ENCODE assay signal across 13 cellular contexts in the genomic region with DNA sequence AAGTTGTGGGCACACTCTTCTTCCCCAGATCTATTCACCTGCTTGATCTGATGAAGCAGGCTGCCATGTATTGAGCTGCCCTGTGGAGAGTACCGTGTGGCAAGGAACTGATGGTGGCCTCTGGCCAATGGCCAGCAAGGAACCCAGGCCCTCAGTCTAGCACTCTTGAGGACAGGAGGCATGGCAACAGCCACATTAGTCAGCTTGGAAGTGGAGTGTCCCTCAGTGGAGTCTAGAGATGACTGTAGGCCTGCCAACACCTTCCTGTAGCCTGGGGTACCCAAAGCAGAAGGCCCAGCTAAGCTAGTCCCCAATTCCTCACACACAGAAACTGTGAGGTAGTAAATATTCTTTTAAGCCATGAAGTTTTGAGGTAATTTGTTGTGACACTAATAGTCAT.
DNase-seq lines count a peak whose midpoint lies in the region; ATAC-seq and TF ChIP-seq lines count a peak whose summit lies in the region.
"Had no signal": no experiment of that assay in that cellular context is flagged by ENCODE, and none has a peak within 500 bp of the region (broad histone marks: within the 10 kb centered on the region; RNA-seq: fewer than 3 reads in every experiment).

No MANE protein-coding gene starts in this region.

- H3K9me3 Mint-ChIP-seq in nephron = no peaks in the 10 kb centered on the region
- no peaks in the 10 kb centered on the region for H3K9me3 Mint-ChIP-seq in stimulated activated naive B cell treated with anti-CD40 and anti-IgM and Interleukin-4, amounts not matched to agents 10 μg/mL and 1 μg/mL and 100 μg/mL, for 72 hours
- H3K9me3 Mint-ChIP-seq: CD4-positive, alpha-beta T cell had no signal

- POLR2A ChIA-PET in GM10248 (lab: Yijun Ruan, JAX) = no interaction called here

- H3K36me3 Mint-ChIP-seq in nephron (ENCODE audit: low read depth) = peaks cover 30% of the 10 kb centered on the region
- H3K36me3 Mint-ChIP-seq in stimulated activated naive B cell treated with anti-CD40 and anti-IgM and Interleukin-4, amounts not matched to agents 10 μg/mL and 1 μg/mL and 100 μg/mL, for 72 hours = no peaks in the 10 kb centered on the region

- ATAC-seq in stimulated activated naive B cell treated with anti-CD40 and anti-IgM and Interleukin-4, amounts not matched to agents 10 μg/mL and 1 μg/mL and 100 μg/mL, for 72 hours (replicated peaks) = peak; percentile 25 to 36

- TF ChIP-seq CTCF in GM12865 (IDR thresholded peaks at IDR 0.05; ENCODE audit: insufficient read depth, low read depth, low read length, missing control alignments) (no peak), nephron (IDR thresholded peaks at IDR 0.05; ENCODE audit: unreplicated experiment in 3 of 3) (no peak), GM10248 (IDR thresholded peaks at IDR 0.05; ENCODE audit: control extremely low read depth, extremely low read depth, low read depth, missing control alignments) (no peak)

- peaks cover 27% of the 10 kb centered on the region for H3K4me1 Mint-ChIP-seq in nephron
- no peaks in the 10 kb centered on the region for H3K4me1 Mint-ChIP-seq in stimulated activated naive B cell treated with anti-CD40 and anti-IgM and Interleukin-4, amounts not matched to agents 10 μg/mL and 1 μg/mL and 100 μg/mL, for 72 hours

- H3K27ac Mint-ChIP-seq in nephron = peak overlapping the region; percentile 14 to 87 (median 65)
- no peak overlapping the region for H3K27ac Mint-ChIP-seq in stimulated activated naive B cell treated with anti-CD40 and anti-IgM and Interleukin-4, amounts not matched to agents 10 μg/mL and 1 μg/mL and 100 μg/mL, for 72 hours
- H3K27ac Mint-ChIP-seq: CD4-positive, alpha-beta T cell had no signal

- DNase-seq in GM12865 (ENCODE audit: low read depth) = peak; percentile 3
- peak; percentile 51 for DNase-seq in NCI-H69 (lab: John Stamatoyannopoulos, UW)
- DNase-seq in stimulated activated naive B cell treated with anti-CD40 and anti-IgM and Interleukin-4, amounts not matched to agents 10 μg/mL and 1 μg/mL and 100 μg/mL, for 72 hours = no peak
- no peak for DNase-seq in NCI-H524 (lab: John Stamatoyannopoulos, UW)
- no peak for DNase-seq in AG20443 (ENCODE audit: low spot score)
- DNase-seq in GM10248 (ENCODE audit: extremely low spot score) = no peak
- DNase-seq: ACHN; AML-193; Caco-2; CD4-positive, alpha-beta T cell; GM23248 had no signal

- H3K4me3 Mint-ChIP-seq in nephron = no peak overlapping the region
- no peak overlapping the region for H3K4me3 Mint-ChIP-seq in stimulated activated naive B cell treated with anti-CD40 and anti-IgM and Interleukin-4, amounts not matched to agents 10 μg/mL and 1 μg/mL and 100 μg/mL, for 72 hours
- H3K4me3 Mint-ChIP-seq: CD4-positive, alpha-beta T cell had no signal

- H3K27me3 Mint-ChIP-seq in nephron (ENCODE audit: low read depth) = no peaks in the 10 kb centered on the region
- no peaks in the 10 kb centered on the region for H3K27me3 Mint-ChIP-seq in stimulated activated naive B cell treated with anti-CD40 and anti-IgM and Interleukin-4, amounts not matched to agents 10 μg/mL and 1 μg/mL and 100 μg/mL, for 72 hours
- H3K27me3 Mint-ChIP-seq: CD4-positive, alpha-beta T cell had no signal

- no peak overlapping the region for H3K4me3 ChIP-seq in GM12865 (ENCODE audit: low read depth, low read length)
- H3K4me3 ChIP-seq: GM23248, HAP-1 had no signal

- CTCF ChIA-PET in GM10248 (lab: Yijun Ruan, JAX) = no interaction called here

Comparison
In these comparisons a context has a peak if more than half of its experiments do, and no peak if none do; other contexts are left out.
1. DNase-seq: peak in GM12865 (single experiment) and NCI-H69 (single experiment); none in stimulated activated naive B cell treated with anti-CD40 and anti-IgM and Interleukin-4, amounts not matched to agents 10 μg/mL and 1 μg/mL and 100 μg/mL, for 72 hours (single experiment), NCI-H524 (0 of 2), AG20443 (single experiment) and GM10248 (single experiment).